In the genomic region with DNA sequence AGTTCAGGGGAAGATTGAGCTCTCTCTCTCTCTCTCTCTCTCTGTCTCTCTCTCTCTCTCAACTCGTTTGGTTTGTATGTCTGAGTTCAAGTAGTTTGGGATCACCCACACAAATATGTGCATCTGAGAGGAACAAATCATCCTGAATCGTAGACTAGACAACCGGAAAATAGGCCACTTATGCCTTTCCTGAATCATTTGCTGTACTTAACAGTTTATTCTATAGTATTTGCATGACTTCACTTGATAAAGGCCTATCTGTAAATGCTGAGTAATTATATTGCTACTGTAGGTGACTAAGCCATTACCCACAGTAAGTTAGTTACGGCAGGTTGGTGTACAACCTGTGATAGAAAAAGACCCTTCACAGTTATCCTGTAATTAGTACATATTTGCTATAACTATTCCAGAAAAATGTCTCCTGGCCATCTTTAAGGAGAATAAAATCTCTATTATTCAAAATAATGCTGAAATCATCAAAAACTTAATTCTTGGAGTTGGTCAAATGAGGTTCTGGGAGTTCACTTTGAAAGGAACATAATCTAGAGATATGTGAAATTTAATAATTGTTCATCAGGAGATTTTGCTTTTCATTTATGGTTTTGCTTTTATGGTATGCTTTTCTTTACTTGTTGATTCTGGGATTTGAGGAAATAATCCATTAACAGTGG, we compare ENCODE assay signal across 22 cellular contexts. TPM values are rescaled to one million over a fixed set of nuclear protein-coding genes. Genes with fewer than 3 reads are reported as not detected.
DNase-seq lines count a peak whose midpoint lies in the region; ATAC-seq, FAIRE-seq and TF ChIP-seq lines count a peak whose summit lies in the region.
"Had no signal": no experiment of that assay in that cellular context is flagged by ENCODE, and none has a peak within 500 bp of the region (broad histone marks: within the 10 kb centered on the region; RNA-seq: fewer than 3 reads in every experiment).

No MANE protein-coding gene starts in this region.

- no peak overlapping the region for H3K4me3 Mint-ChIP-seq in Calu3 (ENCODE audit: low read depth, unreplicated experiment)
- H3K4me3 Mint-ChIP-seq: activated CD4-positive, alpha-beta T cell treated with anti-CD3 and anti-CD28 coated beads, Interleukin-2, amount 10 ng/mL, durations not matched to agents 7 days and 5 days; stimulated activated naive CD8-positive, alpha-beta T cell treated with anti-CD3 and anti-CD28 coated beads, Interleukin-15, Interleukin-2, amounts not matched to agents 100 ng/mL and 50 ng/mL, for 24 hours had no signal

- TF ChIP-seq CTCF in PC-3 (conservative IDR thresholded peaks at IDR 0.05; ENCODE audit: low read depth, low read length) (no peak), endothelial cell of umbilical vein (IDR thresholded peaks at IDR 0.05; ENCODE audit: extremely low read depth in 1 of 2, insufficient read depth in 1 of 2, low read depth in 1 of 2, low read length in 2 of 2) (no peak), osteoblast (IDR thresholded peaks at IDR 0.05; ENCODE audit: extremely low read depth, low read depth, low read length) (no peak), omental fat pad (IDR thresholded peaks at IDR 0.05) (no peak), Calu3 (IDR thresholded peaks at IDR 0.05; ENCODE audit: unreplicated experiment) (no peak)

- H3K27me3 ChIP-seq in GM23248 (replicated peaks; ENCODE audit: insufficient read depth) (no peaks in the 10 kb centered on the region; the same call in 1 of the 2 replicates), PC-3 (ENCODE audit: low read length) (no peaks in the 10 kb centered on the region), endothelial cell of umbilical vein (ENCODE audit: control insufficient read depth in 2 of 2, insufficient read depth in 2 of 2, low read length in 2 of 2) (peaks cover 0 to 2% of the 10 kb centered on the region in 2 experiments), osteoblast (ENCODE audit: insufficient read depth, low read length) (no peaks in the 10 kb centered on the region)
- H3K27me3 ChIP-seq: hepatocyte, ovary had no signal

- no peak for FAIRE-seq in endothelial cell of umbilical vein (lab: Jason Lieb, UNC)
- FAIRE-seq: G401.6, GM19239 had no signal

- no peak for TF ChIP-seq POLR2A in endothelial cell of umbilical vein (IDR thresholded peaks at IDR 0.05; ENCODE audit: low read depth, low read length)

- no peaks in the 10 kb centered on the region for H3K9me2 ChIP-seq in GM23248 (ENCODE audit: insufficient read depth)
- no peaks in the 10 kb centered on the region for H3K9me2 ChIP-seq in PC-3 (replicated peaks; ENCODE audit: low read length)

- H3K9ac ChIP-seq in GM23248, result peak overlapping the region; percentile 58
- no peak overlapping the region for H3K9ac ChIP-seq in PC-3 (ENCODE audit: low read length)
- H3K9ac ChIP-seq in endothelial cell of umbilical vein (replicated peaks; ENCODE audit: extremely low read depth, insufficient read depth, low read length), result no peak overlapping the region

- CTCF ChIA-PET in PC-3 (lab: Charles Lee), result no interaction called here
- CTCF ChIA-PET in endothelial cell of umbilical vein (lab: Charles Lee), result interaction anchor here (0.9 to 2.9 kb wide), 4 partner anchors 11 to 37 kb away, joined by 3 to 7 read pairs (median 4); partner anchors contain the start of gene NGLY1
- CTCF ChIA-PET in Calu3 (lab: Charles Lee), result interaction anchor here (0.9 kb wide), 1 partner anchor 33 kb away, joined by 5 read pairs; no protein-coding TSS in a partner anchor

- WGBS in GM23248 (ENCODE audit: low coverage in 1 of 2, low lambda C conversion rate in 2 of 2, missing lambda C conversion rate in 2 of 2), 2 experiments, result 13 to 15% methylated on average over 4 of the region's 4 CpGs

- dilution Hi-C loops in endothelial cell of umbilical vein (cut with MboI; ENCODE audit: extremely low pct_ligation_motif_present, low sequenced_read_pairs), result no loop called here

- H3K4me1 ChIP-seq in GM23248 (ENCODE audit: insufficient read depth) (peaks cover 13% of the 10 kb centered on the region), PC-3 (ENCODE audit: insufficient read depth, low read length) (peaks cover 15% of the 10 kb centered on the region), endothelial cell of umbilical vein (ENCODE audit: control insufficient read depth, extremely low read depth, insufficient read depth, low read length) (peaks cover 3% of the 10 kb centered on the region), osteoblast (ENCODE audit: insufficient read depth, low read length) (peaks cover 7% of the 10 kb centered on the region)
- H3K4me1 ChIP-seq: lower lobe of right lung had no signal

- H4K20me1 ChIP-seq in GM23248 (ENCODE audit: insufficient read depth) (no peaks in the 10 kb centered on the region), PC-3 (ENCODE audit: low read length) (no peaks in the 10 kb centered on the region), endothelial cell of umbilical vein (replicated peaks; ENCODE audit: control insufficient read depth, extremely low read depth, insufficient read depth, low read length) (no peaks in the 10 kb centered on the region), osteoblast (ENCODE audit: insufficient read depth, low read length) (no peaks in the 10 kb centered on the region)

- H3K9me3 Mint-ChIP-seq in Calu3 (ENCODE audit: low read depth, unreplicated experiment), result peaks cover 1% of the 10 kb centered on the region
- H3K9me3 Mint-ChIP-seq: activated CD4-positive, alpha-beta T cell treated with anti-CD3 and anti-CD28 coated beads, Interleukin-2, amount 10 ng/mL, durations not matched to agents 7 days and 5 days; stimulated activated naive CD8-positive, alpha-beta T cell treated with anti-CD3 and anti-CD28 coated beads, Interleukin-15, Interleukin-2, amounts not matched to agents 100 ng/mL and 50 ng/mL, for 24 hours had no signal

- H3K9me3 ChIP-seq in GM23248 (ENCODE audit: low read depth), result no peaks in the 10 kb centered on the region
- no peaks in the 10 kb centered on the region for H3K9me3 ChIP-seq in PC-3 (ENCODE audit: low read length)
- no peaks in the 10 kb centered on the region for H3K9me3 ChIP-seq in endothelial cell of umbilical vein (replicated peaks; ENCODE audit: control insufficient read depth, insufficient read depth, low read length)
- H3K9me3 ChIP-seq in osteoblast (ENCODE audit: low read depth, low read length), result no peaks in the 10 kb centered on the region
- H3K9me3 ChIP-seq: HAP-1, lower lobe of right lung, ovary had no signal

- peak overlapping the region; percentile 58 for H2AFZ ChIP-seq in GM23248
- no peak overlapping the region for H2AFZ ChIP-seq in PC-3 (ENCODE audit: low read length)
- H2AFZ ChIP-seq in endothelial cell of umbilical vein (ENCODE audit: low read depth, low read length), result peak overlapping the region; percentile 3
- peak overlapping the region; percentile 72 for H2AFZ ChIP-seq in osteoblast (ENCODE audit: low read length)
- H2AFZ ChIP-seq: hepatocyte had no signal

- peaks cover 8% of the 10 kb centered on the region for H3K4me1 Mint-ChIP-seq in Calu3 (ENCODE audit: low read depth, unreplicated experiment)

- H3K4me3 ChIP-seq in GM23248, result peak overlapping the region; percentile 14; the same call in 1 of the 2 replicates
- no peak overlapping the region for H3K4me3 ChIP-seq in PC-3 (ENCODE audit: low read length)
- H3K4me3 ChIP-seq in endothelial cell of umbilical vein (replicated peaks in 1 of 3; ENCODE audit: insufficient read depth in 1 of 3, low read depth in 1 of 3, low read length in 3 of 3), result no peak overlapping the region
- peak overlapping the region; percentile 13 for H3K4me3 ChIP-seq in osteoblast (ENCODE audit: insufficient read depth, low read length)
- H3K4me3 ChIP-seq: HAP-1, hepatocyte, lower lobe of right lung, ovary had no signal

- intact Hi-C loops in PC-3 (cut with micrococcal nuclease) (loop anchor here (2.0 kb wide), 2 partner anchors 28 to 38 kb away; partner anchors contain the start of gene NGLY1), endothelial cell of umbilical vein (cut with micrococcal nuclease) (no loop called here), Calu3 (cut with micrococcal nuclease; ENCODE audit: unreplicated experiment) (no loop called here)

- DNase-seq in GM23248 (no peak), PC-3 (no peak), endothelial cell of umbilical vein (ENCODE audit: low read depth, low spot score) (no peak), osteoblast (ENCODE audit: insufficient read length, low spot score, missing footprints) (no peak), omental fat pad (ENCODE audit: low spot score) (no peak), Calu3 (no peak), COR-L47 (lab: John Stamatoyannopoulos, UW) (no peak)
- DNase-seq in activated CD8-positive, alpha-beta memory T cell treated with anti-CD3 and anti-CD28 coated beads, Interleukin-2, amount 50 U/mL, for 48 hours, result no peak
- DNase-seq: activated CD4-positive, alpha-beta T cell treated with anti-CD3 and anti-CD28 coated beads, Interleukin-2, amount 10 ng/mL, durations not matched to agents 7 days and 5 days; activated naive CD4-positive, alpha-beta T cell treated with Interleukin-2 at 50 U/mL for 16 hours; activated T-cell treated with anti-CD3 and anti-CD28 coated beads for 4 hours; cerebellar nuclear complex; lower lobe of right lung; MV-4-11; NCI-H187 treated with DMSO at 0.1 percent for 48 hours; NCI-H446 treated with DMSO at 0.1 percent for 48 hours; ovary had no signal

- H3K36me3 ChIP-seq in GM23248 (ENCODE audit: low read depth) (no peaks in the 10 kb centered on the region), PC-3 (ENCODE audit: low read depth, low read length) (no peaks in the 10 kb centered on the region), endothelial cell of umbilical vein (ENCODE audit: control insufficient read depth in 2 of 2, extremely low read depth in 1 of 2, insufficient read depth in 2 of 2, low read length in 2 of 2) (no peaks in the 10 kb centered on the region), osteoblast (ENCODE audit: insufficient read depth, low read length) (no peaks in the 10 kb centered on the region)
- H3K36me3 ChIP-seq: HAP-1, lower lobe of right lung, ovary had no signal

- BruUV-seq in PC-3 (replicated peaks; lab: Mats Ljungman, UMichigan) (no TSS peak), endothelial cell of umbilical vein (replicated peaks; lab: Mats Ljungman, UMichigan) (no TSS peak), Calu3 (replicated peaks; lab: Mats Ljungman, UMichigan) (no TSS peak)

- H3K79me2 ChIP-seq in GM23248 (ENCODE audit: insufficient read depth) (no peaks in the 10 kb centered on the region), PC-3 (ENCODE audit: low read length) (no peaks in the 10 kb centered on the region), endothelial cell of umbilical vein (ENCODE audit: control insufficient read depth, insufficient read depth, low read length) (no peaks in the 10 kb centered on the region), osteoblast (ENCODE audit: insufficient read depth, low read length) (no peaks in the 10 kb centered on the region)
- H3K79me2 ChIP-seq: hepatocyte had no signal

- H3F3A ChIP-seq in GM23248 (ENCODE audit: insufficient read depth) (peaks cover 18% of the 10 kb centered on the region), PC-3 (ENCODE audit: low read length, unreplicated experiment) (no peaks in the 10 kb centered on the region)

- H3K4me2 ChIP-seq in GM23248 (ENCODE audit: unreplicated experiment) (peak overlapping the region; percentile 45), PC-3 (ENCODE audit: low read length) (peak overlapping the region; percentile 32), endothelial cell of umbilical vein (ENCODE audit: insufficient read depth, low read length) (no peak overlapping the region), osteoblast (ENCODE audit: insufficient read depth, low read length) (peak overlapping the region; percentile 73)
- H3K4me2 ChIP-seq: hepatocyte had no signal

- H3K36me3 Mint-ChIP-seq in Calu3 (ENCODE audit: insufficient read depth, unreplicated experiment), result no peaks in the 10 kb centered on the region

- POLR2A ChIA-PET in PC-3 (lab: Charles Lee; ENCODE audit: unreplicated experiment), result no interaction called here
- POLR2A ChIA-PET in endothelial cell of umbilical vein (lab: Charles Lee), result no interaction called here

- no peak overlapping the region for H3K27ac Mint-ChIP-seq in Calu3 (ENCODE audit: unreplicated experiment)
- H3K27ac Mint-ChIP-seq: activated CD4-positive, alpha-beta T cell treated with anti-CD3 and anti-CD28 coated beads, Interleukin-2, amount 10 ng/mL, durations not matched to agents 7 days and 5 days; stimulated activated naive CD8-positive, alpha-beta T cell treated with anti-CD3 and anti-CD28 coated beads, Interleukin-15, Interleukin-2, amounts not matched to agents 100 ng/mL and 50 ng/mL, for 24 hours had no signal

- peak overlapping the region; percentile 77 for H3K27ac ChIP-seq in GM23248
- H3K27ac ChIP-seq in PC-3 (ENCODE audit: low read length), result peak overlapping the region; percentile 43
- H3K27ac ChIP-seq in endothelial cell of umbilical vein (ENCODE audit: insufficient read depth, low read depth, low read length), result no peak overlapping the region
- H3K27ac ChIP-seq in osteoblast (ENCODE audit: low read depth, low read length), result peak overlapping the region; percentile 83
- H3K27ac ChIP-seq: hepatocyte, lower lobe of right lung, ovary had no signal

- H3K9me1 ChIP-seq in endothelial cell of umbilical vein (replicated peaks; ENCODE audit: control insufficient read depth, extremely low read depth, insufficient read depth, low read length), result no peaks in the 10 kb centered on the region

- H3K27me3 Mint-ChIP-seq in Calu3 (ENCODE audit: unreplicated experiment), result no peaks in the 10 kb centered on the region

- in situ Hi-C loops in GM23248 (cut with MboI), result no loop called here

- ATAC-seq in PC-3, result peak; percentile 35
- ATAC-seq in omental fat pad (ENCODE audit: low FRiP score), result no peak

RNA-seq across cellular contexts. Expression of gene OXSM, which starts 31.1 kb away (rescaled TPM):
- 13.1 and 17.5 TPM in 2 replicates for total RNA-seq in GM23248 (2014; rRNA removed; shearing (Covaris generic))
- polyA plus RNA-seq in GM23248 (2016; fragmentation: Nextera tagmentation; extraction: Ambion mirVana), result 20.0 and 20.3 TPM in 2 replicates
- total RNA-seq in PC-3 (2014; rRNA removed), result 13.7 and 21.4 TPM in 2 replicates
- 8.0 and 9.0 TPM in 2 replicates for total RNA-seq in endothelial cell of umbilical vein
- 8.1 and 8.3 TPM in 2 replicates for polyA plus RNA-seq in endothelial cell of umbilical vein
- 9.1 and 9.5 TPM in 2 replicates for polyA plus RNA-seq in endothelial cell of umbilical vein (2011; cell fraction: cytosol; rRNA removed)
- polyA plus RNA-seq in endothelial cell of umbilical vein (2011; cell fraction: nucleus; rRNA removed), result 11.1 and 21.8 TPM in 2 replicates
- polyA plus RNA-seq in endothelial cell of umbilical vein (2012), result 11.1 and 13.1 TPM in 2 replicates
- polyA minus RNA-seq in endothelial cell of umbilical vein, result 3.1 and 12.8 TPM in 2 replicates
- polyA minus RNA-seq in endothelial cell of umbilical vein (2011; cell fraction: cytosol; rRNA and poly(A)+ RNA removed), result 5.0 TPM
- polyA minus RNA-seq in endothelial cell of umbilical vein (2011; cell fraction: nucleus; rRNA and poly(A)+ RNA removed), result 5.2 and 6.3 TPM in 2 replicates
- total RNA-seq in osteoblast, result 10.9 and 11.2 TPM in 2 replicates
- 1 to 10 TPM; 4.9 to 9.1 (median 6.9) TPM for total RNA-seq in omental fat pad
- total RNA-seq in Calu3 (2022), result 13.6 and 18.4 TPM in 2 replicates

RNA-seq across cellular contexts. Expression of gene NGLY1, which starts 37.7 kb away (rescaled TPM):
- total RNA-seq in GM23248 (2014; rRNA removed; shearing (Covaris generic)), result 19.3 and 28.9 TPM in 2 replicates
- polyA plus RNA-seq in GM23248 (2016; fragmentation: Nextera tagmentation; extraction: Ambion mirVana) (29.2 and 30.4 TPM in 2 replicates), endothelial cell of umbilical vein (3.5 and 5.3 TPM in 2 replicates)
- total RNA-seq in PC-3 (2014; rRNA removed) (47.7 and 49.4 TPM in 2 replicates), endothelial cell of umbilical vein (29.6 and 31.5 TPM in 2 replicates), osteoblast (29.5 and 30.4 TPM in 2 replicates), omental fat pad (10 to 100 TPM; 29.2 to 41.9 (median 35.9) TPM), Calu3 (2022) (40.3 and 43.5 TPM in 2 replicates)
- 7.6 and 8.3 TPM in 2 replicates for polyA plus RNA-seq in endothelial cell of umbilical vein (2011; cell fraction: cytosol; rRNA removed)
- polyA plus RNA-seq in endothelial cell of umbilical vein (2011; cell fraction: nucleus; rRNA removed), result 17.7 and 21.1 TPM in 2 replicates
- polyA plus RNA-seq in endothelial cell of umbilical vein (2012), result 20.1 and 25.0 TPM in 2 replicates
- 12.3 and 13.9 TPM in 2 replicates for polyA minus RNA-seq in endothelial cell of umbilical vein
- 9.7 TPM for polyA minus RNA-seq in endothelial cell of umbilical vein (2011; cell fraction: cytosol; rRNA and poly(A)+ RNA removed)
- polyA minus RNA-seq in endothelial cell of umbilical vein (2011; cell fraction: nucleus; rRNA and poly(A)+ RNA removed), result 37.9 and 55.0 TPM in 2 replicates

Comparison
In these comparisons a context has a peak if more than half of its experiments do, and no peak if none do; other contexts are left out.
1. H3K4me3 ChIP-seq: peak in GM23248 (single experiment) and osteoblast (single experiment); none in PC-3 (single experiment) and endothelial cell of umbilical vein (0 of 3).